In the genomic region with DNA sequence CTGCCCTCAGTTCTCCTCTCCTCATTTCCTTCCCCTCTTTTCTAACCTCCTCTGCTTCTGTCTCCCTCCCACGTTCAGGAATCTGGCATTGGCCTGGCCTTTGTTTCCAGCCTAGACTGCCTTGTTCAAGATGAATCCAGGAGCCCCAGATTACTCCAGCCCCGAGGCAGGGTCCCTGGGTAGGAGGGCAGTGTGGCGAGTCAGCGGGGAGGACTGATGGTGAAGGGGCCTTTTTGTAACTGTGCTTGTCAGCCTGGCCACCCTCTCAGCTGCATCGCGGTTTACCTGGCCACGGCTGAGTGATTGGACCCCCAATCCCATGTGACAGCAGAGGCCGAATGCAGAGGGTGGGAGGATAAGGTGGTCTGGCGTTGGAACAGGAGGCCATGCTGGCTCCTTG, we compare ENCODE assay signal across 29 cellular contexts.
"Had no signal": no experiment of that assay in that cellular context is flagged by ENCODE, and none has a peak within 500 bp of the region (broad histone marks: within the 10 kb centered on the region; RNA-seq: fewer than 3 reads in every experiment).

No MANE protein-coding gene starts in this region.

- H3K9ac ChIP-seq: parathyroid adenoma had no signal

- DNase-seq: hypothalamus; immature natural killer cell; kidney glomerular epithelial cell; left colon; left lung; midbrain; mucosa of descending colon; naive thymus-derived CD8-positive, alpha-beta T cell; occipital lobe; stimulated activated CD4-positive, alpha-beta T cell treated with anti-CD3 and anti-CD28 coated beads, Interleukin-12 subunit alpha, Interleukin-12 subunit beta, amount 100 ng/mL, for 4 hours; stimulated activated CD4-positive, alpha-beta T cell treated with anti-CD3 and anti-CD28 coated beads, Interleukin-15, amount 100 ng/mL, for 24 hours; stimulated activated CD4-positive, alpha-beta T cell treated with anti-CD3 and anti-CD28 coated beads, Interleukin-2, amount 100 ng/mL, for 24 hours; stimulated activated CD4-positive, alpha-beta T cell treated with anti-CD3 and anti-CD28 coated beads, Interleukin-4, amount 100 ng/mL, for 1 hour; stimulated activated naive B cell treated with anti-CD40 and anti-IgM and Interleukin-4, amounts not matched to agents 10 μg/mL and 1 μg/mL and 100 μg/mL, for 72 hours; stimulated activated naive CD8-positive, alpha-beta T cell treated with anti-CD3 and anti-CD28 coated beads, Interleukin-15, Interleukin-2, amounts not matched to agents 100 U/mL and 50 U/mL, for 24 hours; stomach; testis; thyroid gland; transverse colon; upper lobe of left lung had no signal

- H3K36me3 ChIP-seq: left lung, neutrophil, right atrium auricular region, stomach, thyroid gland, transverse colon, upper lobe of left lung, vagina had no signal

- ATAC-seq: left colon; mucosa of descending colon; naive thymus-derived CD8-positive, alpha-beta T cell; psoas muscle; sciatic nerve; stimulated activated naive B cell treated with anti-CD40 and anti-IgM and Interleukin-4, amounts not matched to agents 10 μg/mL and 1 μg/mL and 100 μg/mL, for 72 hours; stimulated activated naive CD8-positive, alpha-beta T cell treated with anti-CD3 and anti-CD28 coated beads, Interleukin-15, Interleukin-2, amounts not matched to agents 100 U/mL and 50 U/mL, for 24 hours had no signal

- FAIRE-seq: islet of Langerhans had no signal

- H3K27ac ChIP-seq: left lung, neutrophil, parathyroid adenoma, psoas muscle, right atrium auricular region, skin epidermis, stomach, testis, thyroid gland, transverse colon, vagina had no signal

- H3K27me3 ChIP-seq: left lung, neutrophil, right atrium auricular region, stomach, testis, thyroid gland, transverse colon, upper lobe of left lung, vagina had no signal

- H2AFZ ChIP-seq: parathyroid adenoma had no signal

- H3K9me3 ChIP-seq: mucosa of descending colon, neutrophil, psoas muscle, testis, thyroid gland, transverse colon, vagina had no signal

- H3K4me1 ChIP-seq: left lung, parathyroid adenoma, psoas muscle, right atrium auricular region, transverse colon, vagina had no signal

- H3K79me2 ChIP-seq: parathyroid adenoma had no signal

- H3K4me3 ChIP-seq: left lung, lung, mucosa of descending colon, psoas muscle, right atrium auricular region, skin epidermis, stomach, testis, thyroid gland, transverse colon, upper lobe of left lung, vagina had no signal
